Comparison of ENCODE assay signal across 1 cellular context in the genomic region with DNA sequence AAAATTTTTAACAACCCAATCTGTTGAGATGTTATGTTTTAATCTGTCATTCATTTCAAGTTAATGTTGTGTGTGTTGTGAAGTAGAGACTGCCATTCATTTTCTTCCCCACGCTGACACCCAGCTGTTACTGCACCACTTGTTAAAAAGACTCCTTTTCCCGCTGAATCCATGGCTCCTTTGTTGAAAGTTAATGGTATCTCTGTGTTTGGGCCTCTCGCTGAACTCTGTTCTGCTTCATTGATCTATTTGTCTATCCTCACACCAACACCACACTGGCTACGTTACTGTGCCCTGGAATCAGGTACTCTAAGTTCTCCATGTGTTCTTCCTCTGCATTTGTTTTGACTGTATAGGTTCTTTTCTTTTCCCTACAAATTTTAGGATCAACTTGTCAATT.
TF ChIP-seq lines count a peak whose summit lies in the region.

No MANE protein-coding gene starts in this region.

TF ChIP-seq in HepG2, 621 proteins besides CTCF, POLR2A, EP300 and RAD21 (continued from another document and continues in another):
- TF ChIP-seq HINFP (CRISPR knock-in tag; IDR thresholded peaks at IDR 0.05; ENCODE audit: low read depth) (0 out of 2 replicates have a peak, but pooled peaks have one; percentile 38), ZNF879 (CRISPR knock-in tag; IDR thresholded peaks at IDR 0.05) (no peak), FOXP1 (IDR thresholded peaks at IDR 0.05) (no peak), FOXP1 (CRISPR knock-in tag; IDR thresholded peaks at IDR 0.05) (peak; percentile 78), SMYD3 (CRISPR knock-in tag; IDR thresholded peaks at IDR 0.05) (no peak), ZNF343 (CRISPR knock-in tag; IDR thresholded peaks at IDR 0.05) (no peak), PRPF4 (IDR thresholded peaks at IDR 0.05; ENCODE audit: low read depth, low read length, poor library complexity, severe bottlenecking) (no peak), THAP11 (CRISPR knock-in tag; IDR thresholded peaks at IDR 0.05) (0 out of 2 replicates have a peak, but pooled peaks have one; percentile 48), NRL (CRISPR knock-in tag; IDR thresholded peaks at IDR 0.05; ENCODE audit: borderline replicate concordance) (no peak), ZNF839 (CRISPR knock-in tag; IDR thresholded peaks at IDR 0.05; ENCODE audit: borderline replicate concordance) (no peak), ZNF761 (CRISPR knock-in tag; conservative IDR thresholded peaks at IDR 0.05) (0 out of 2 replicates have a peak, but pooled peaks have one; percentile 40), ZNF33A (CRISPR knock-in tag; IDR thresholded peaks at IDR 0.05; ENCODE audit: borderline replicate concordance) (no peak), NFE2L2 (IDR thresholded peaks at IDR 0.05; ENCODE audit: low read length) (no peak), ZNF816 (CRISPR knock-in tag; IDR thresholded peaks at IDR 0.05; ENCODE audit: borderline replicate concordance) (no peak), EZH2 (conservative IDR thresholded peaks at IDR 0.05; ENCODE audit: low read depth, low read length) (no peak), HOXA3 (CRISPR knock-in tag; IDR thresholded peaks at IDR 0.05) (peak; percentile 81), CEBPB (IDR thresholded peaks at IDR 0.05; ENCODE audit: borderline replicate concordance, low read depth, low read length) (no peak), TAF15 (IDR thresholded peaks at IDR 0.05; ENCODE audit: low read depth, low read length, poor library complexity, severe bottlenecking) (no peak), ZSCAN21 (CRISPR knock-in tag; IDR thresholded peaks at IDR 0.05; ENCODE audit: borderline replicate concordance) (no peak), ZNF629 (CRISPR knock-in tag; conservative IDR thresholded peaks at IDR 0.05) (peak; percentile 36; the same call in 1 of the 2 replicates), ZNF552 (CRISPR knock-in tag; IDR thresholded peaks at IDR 0.05; ENCODE audit: borderline replicate concordance) (0 out of 2 replicates have a peak, but pooled peaks have one; percentile 7), CHD4 (IDR thresholded peaks at IDR 0.05; ENCODE audit: borderline replicate concordance, low read length) (no peak), TFDP1 (CRISPR knock-in tag; IDR thresholded peaks at IDR 0.05; ENCODE audit: borderline replicate concordance) (peak; percentile 75; the same call in 1 of the 2 replicates), REST (IDR thresholded peaks at IDR 0.05; ENCODE audit: borderline replicate concordance in 1 of 2, low read depth in 1 of 2, low read length in 2 of 2) (0 out of 4 replicates have a peak, but pooled peaks of 1 of the 2 experiments have one; percentile 45), ATRX (CRISPR knock-in tag; IDR thresholded peaks at IDR 0.05; ENCODE audit: borderline replicate concordance) (no peak), ZNF790 (CRISPR knock-in tag; IDR thresholded peaks at IDR 0.05; ENCODE audit: borderline replicate concordance) (no peak), TBL1XR1 (IDR thresholded peaks at IDR 0.05; ENCODE audit: borderline replicate concordance, low read length, partially characterized antibody) (no peak), MXI1 (IDR thresholded peaks at IDR 0.05; ENCODE audit: borderline replicate concordance, low read depth, low read length) (peak; percentile 24; the same call in 1 of the 3 replicates), ZNF644 (CRISPR knock-in tag; IDR thresholded peaks at IDR 0.05; ENCODE audit: low read depth) (peak; percentile 88), ZNF550 (CRISPR knock-in tag; IDR thresholded peaks at IDR 0.05; ENCODE audit: borderline replicate concordance) (no peak), CENPX (CRISPR knock-in tag; IDR thresholded peaks at IDR 0.05) (no peak), ZNF556 (CRISPR knock-in tag; IDR thresholded peaks at IDR 0.05; ENCODE audit: borderline replicate concordance) (peak; percentile 55; the same call in 1 of the 2 replicates), TMF1 (CRISPR knock-in tag; IDR thresholded peaks at IDR 0.05; ENCODE audit: low read depth) (no peak), KDM6A (CRISPR knock-in tag; IDR thresholded peaks at IDR 0.05; ENCODE audit: low read depth) (peak; percentile 78)
- TF ChIP-seq, protein P1, sequence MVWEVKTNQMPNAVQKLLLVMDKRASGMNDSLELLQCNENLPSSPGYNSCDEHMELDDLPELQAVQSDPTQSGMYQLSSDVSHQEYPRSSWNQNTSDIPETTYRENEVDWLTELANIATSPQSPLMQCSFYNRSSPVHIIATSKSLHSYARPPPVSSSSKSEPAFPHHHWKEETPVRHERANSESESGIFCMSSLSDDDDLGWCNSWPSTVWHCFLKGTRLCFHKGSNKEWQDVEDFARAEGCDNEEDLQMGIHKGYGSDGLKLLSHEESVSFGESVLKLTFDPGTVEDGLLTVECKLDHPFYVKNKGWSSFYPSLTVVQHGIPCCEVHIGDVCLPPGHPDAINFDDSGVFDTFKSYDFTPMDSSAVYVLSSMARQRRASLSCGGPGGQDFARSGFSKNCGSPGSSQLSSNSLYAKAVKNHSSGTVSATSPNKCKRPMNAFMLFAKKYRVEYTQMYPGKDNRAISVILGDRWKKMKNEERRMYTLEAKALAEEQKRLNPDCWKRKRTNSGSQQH (CRISPR knock-in tag; IDR thresholded peaks at IDR 0.05; ENCODE audit: low read depth), result 0 out of 2 replicates have a peak, but pooled peaks have one; percentile 65
- TF ChIP-seq, protein P2, sequence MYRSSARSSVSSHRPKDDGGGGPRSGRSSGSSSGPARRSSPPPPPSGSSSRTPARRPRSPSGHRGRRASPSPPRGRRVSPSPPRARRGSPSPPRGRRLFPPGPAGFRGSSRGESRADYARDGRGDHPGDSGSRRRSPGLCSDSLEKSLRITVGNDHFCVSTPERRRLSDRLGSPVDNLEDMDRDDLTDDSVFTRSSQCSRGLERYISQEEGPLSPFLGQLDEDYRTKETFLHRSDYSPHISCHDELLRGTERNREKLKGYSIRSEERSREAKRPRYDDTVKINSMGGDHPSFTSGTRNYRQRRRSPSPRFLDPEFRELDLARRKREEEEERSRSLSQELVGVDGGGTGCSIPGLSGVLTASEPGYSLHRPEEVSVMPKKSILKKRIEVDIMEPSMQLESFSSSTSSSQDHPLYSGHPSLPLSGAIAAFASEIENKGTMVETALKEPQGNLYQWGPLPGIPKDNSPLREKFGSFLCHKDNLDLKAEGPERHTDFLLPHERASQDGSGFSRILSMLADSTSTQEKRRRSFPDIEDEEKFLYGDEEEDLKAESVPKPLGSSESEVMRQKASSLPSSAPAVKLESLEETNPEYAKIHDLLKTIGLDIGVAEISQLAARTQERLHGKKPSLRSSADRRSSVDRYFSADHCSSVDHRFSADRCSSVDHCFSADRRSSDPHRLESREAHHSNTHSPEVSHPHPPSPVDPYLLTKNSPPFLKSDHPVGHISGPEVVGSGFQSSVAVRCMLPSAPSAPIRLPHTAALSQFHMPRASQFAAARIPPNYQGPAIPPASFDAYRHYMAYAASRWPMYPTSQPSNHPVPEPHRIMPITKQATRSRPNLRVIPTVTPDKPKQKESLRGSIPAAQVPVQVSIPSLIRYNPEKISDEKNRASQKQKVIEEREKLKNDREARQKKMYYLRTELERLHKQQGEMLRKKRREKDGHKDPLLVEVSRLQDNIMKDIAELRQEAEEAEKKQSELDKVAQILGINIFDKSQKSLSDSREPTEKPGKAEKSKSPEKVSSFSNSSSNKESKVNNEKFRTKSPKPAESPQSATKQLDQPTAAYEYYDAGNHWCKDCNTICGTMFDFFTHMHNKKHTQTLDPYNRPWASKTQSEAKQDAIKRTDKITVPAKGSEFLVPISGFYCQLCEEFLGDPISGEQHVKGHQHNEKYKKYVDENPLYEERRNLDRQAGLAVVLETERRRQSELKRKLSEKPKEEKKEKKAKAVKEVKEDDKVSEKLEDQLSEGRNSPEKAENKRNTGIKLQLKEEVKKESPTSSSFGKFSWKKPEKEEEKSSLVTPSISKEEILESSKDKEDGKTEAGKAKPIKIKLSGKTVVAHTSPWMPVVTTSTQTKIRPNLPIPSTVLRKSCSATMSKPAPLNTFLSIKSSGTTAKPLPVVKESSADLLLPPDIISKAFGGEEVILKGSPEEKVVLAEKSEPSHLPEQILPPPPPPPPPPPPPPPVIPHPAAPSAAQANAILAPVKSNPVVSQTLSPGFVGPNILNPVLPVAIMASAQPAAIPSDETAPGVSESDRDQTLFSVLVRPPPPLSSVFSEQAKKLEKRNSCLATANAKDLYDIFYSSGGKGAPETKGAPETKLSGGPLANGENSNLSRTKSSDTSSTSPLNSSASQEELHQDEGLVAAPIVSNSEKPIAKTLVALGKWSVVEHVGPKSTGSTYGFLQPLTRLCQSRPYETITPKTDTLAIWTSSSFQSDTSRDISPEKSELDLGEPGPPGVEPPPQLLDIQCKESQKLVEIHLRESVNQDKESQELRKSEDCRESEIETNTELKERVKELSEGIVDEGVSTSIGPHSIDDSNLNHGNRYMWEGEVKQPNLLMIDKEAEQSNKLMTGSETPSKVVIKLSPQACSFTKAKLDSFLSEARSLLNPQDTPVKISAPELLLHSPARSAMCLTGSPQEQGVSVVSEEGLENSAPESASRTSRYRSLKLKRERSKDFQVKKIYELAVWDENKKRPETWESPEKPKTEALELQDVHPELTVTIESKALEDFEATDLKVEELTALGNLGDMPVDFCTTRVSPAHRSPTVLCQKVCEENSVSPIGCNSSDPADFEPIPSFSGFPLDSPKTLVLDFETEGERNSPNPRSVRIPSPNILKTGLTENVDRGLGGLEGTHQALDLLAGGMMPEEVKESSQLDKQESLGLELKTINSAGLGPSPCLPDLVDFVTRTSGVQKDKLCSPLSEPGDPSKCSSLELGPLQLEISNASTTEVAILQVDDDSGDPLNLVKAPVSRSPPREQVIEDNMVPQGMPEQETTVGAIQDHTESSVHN (CRISPR knock-in tag; IDR thresholded peaks at IDR 0.05), result no peak
- TF ChIP-seq, protein P3, sequence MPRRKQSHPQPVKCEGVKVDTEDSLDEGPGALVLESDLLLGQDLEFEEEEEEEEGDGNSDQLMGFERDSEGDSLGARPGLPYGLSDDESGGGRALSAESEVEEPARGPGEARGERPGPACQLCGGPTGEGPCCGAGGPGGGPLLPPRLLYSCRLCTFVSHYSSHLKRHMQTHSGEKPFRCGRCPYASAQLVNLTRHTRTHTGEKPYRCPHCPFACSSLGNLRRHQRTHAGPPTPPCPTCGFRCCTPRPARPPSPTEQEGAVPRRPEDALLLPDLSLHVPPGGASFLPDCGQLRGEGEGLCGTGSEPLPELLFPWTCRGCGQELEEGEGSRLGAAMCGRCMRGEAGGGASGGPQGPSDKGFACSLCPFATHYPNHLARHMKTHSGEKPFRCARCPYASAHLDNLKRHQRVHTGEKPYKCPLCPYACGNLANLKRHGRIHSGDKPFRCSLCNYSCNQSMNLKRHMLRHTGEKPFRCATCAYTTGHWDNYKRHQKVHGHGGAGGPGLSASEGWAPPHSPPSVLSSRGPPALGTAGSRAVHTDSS (CRISPR knock-in tag; conservative IDR thresholded peaks at IDR 0.05), result no peak
- TF ChIP-seq, protein P4, sequence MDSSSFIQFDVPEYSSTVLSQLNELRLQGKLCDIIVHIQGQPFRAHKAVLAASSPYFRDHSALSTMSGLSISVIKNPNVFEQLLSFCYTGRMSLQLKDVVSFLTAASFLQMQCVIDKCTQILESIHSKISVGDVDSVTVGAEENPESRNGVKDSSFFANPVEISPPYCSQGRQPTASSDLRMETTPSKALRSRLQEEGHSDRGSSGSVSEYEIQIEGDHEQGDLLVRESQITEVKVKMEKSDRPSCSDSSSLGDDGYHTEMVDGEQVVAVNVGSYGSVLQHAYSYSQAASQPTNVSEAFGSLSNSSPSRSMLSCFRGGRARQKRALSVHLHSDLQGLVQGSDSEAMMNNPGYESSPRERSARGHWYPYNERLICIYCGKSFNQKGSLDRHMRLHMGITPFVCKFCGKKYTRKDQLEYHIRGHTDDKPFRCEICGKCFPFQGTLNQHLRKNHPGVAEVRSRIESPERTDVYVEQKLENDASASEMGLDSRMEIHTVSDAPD (CRISPR knock-in tag; IDR thresholded peaks at IDR 0.05), result 0 out of 2 replicates have a peak, but pooled peaks have one; percentile 47
- TF ChIP-seq, protein P5, sequence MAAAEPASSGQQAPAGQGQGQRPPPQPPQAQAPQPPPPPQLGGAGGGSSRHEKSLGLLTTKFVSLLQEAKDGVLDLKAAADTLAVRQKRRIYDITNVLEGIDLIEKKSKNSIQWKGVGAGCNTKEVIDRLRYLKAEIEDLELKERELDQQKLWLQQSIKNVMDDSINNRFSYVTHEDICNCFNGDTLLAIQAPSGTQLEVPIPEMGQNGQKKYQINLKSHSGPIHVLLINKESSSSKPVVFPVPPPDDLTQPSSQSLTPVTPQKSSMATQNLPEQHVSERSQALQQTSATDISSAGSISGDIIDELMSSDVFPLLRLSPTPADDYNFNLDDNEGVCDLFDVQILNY (CRISPR knock-in tag; conservative IDR thresholded peaks at IDR 0.05), result no peak
